In the genomic region with DNA sequence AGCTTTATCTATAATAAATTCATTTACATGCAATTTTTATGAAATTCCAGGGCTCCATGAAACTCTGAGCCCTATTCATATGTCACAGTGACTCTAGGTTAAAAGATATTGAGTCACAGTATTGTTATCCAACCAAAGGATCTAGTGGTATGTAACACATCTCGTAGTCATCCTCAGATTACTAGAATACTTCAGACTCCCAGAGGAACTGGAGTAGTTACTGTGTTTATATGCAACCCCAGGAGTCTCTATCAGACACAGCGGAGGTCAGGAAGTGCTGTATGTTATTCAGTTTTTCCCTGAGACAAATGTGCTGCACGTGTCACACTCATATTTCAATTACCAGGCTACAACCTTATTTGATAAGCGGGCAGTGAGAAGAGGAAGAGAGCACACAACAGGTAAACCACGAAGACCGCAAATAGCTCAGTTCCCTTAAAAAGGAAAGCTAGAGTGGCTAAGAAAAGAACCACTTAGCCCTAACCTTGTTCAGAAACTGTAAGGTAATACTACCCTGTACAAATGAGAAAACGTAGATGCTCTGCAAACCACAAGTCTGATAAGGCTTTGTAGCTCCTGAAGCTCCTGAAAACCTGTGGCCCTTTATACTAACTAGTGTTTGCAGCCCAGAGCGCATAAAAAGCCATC, we compare ENCODE assay signal across 11 cellular contexts.
DNase-seq lines count a peak whose midpoint lies in the region; ATAC-seq and TF ChIP-seq lines count a peak whose summit lies in the region.
"Had no signal": no experiment of that assay in that cellular context is flagged by ENCODE, and none has a peak within 500 bp of the region (broad histone marks: within the 10 kb centered on the region; RNA-seq: fewer than 3 reads in every experiment).

No MANE protein-coding gene starts in this region.

- CTCF ChIA-PET in activated CD4-positive, alpha-beta T cell treated with anti-CD3 and anti-CD28 coated beads for 36 hours (lab: Charles Lee): no interaction called here

- no peaks in the 10 kb centered on the region for H3K27me3 Mint-ChIP-seq in activated CD4-positive, alpha-beta T cell treated with anti-CD3 and anti-CD28 coated beads for 36 hours
- H3K27me3 Mint-ChIP-seq in activated T-helper 1 cell treated with anti-CD3 and anti-CD28 coated beads, Interleukin-12 subunit alpha, Interleukin-12 subunit beta, Interleukin-2, Interleukin-4 antibody, amounts not matched to agents 30 ng/mL and 10 ng/mL and 1 ng/mL, durations not matched to agents 14 hours and 24 hours and 36 hours (ENCODE audit: insufficient read depth): no peaks in the 10 kb centered on the region
- H3K27me3 Mint-ChIP-seq: effector memory CD8-positive, alpha-beta T cell had no signal

- no peaks in the 10 kb centered on the region for H3K9me3 Mint-ChIP-seq in activated CD4-positive, alpha-beta T cell treated with anti-CD3 and anti-CD28 coated beads for 36 hours (ENCODE audit: low read depth)
- no peaks in the 10 kb centered on the region for H3K9me3 Mint-ChIP-seq in activated T-helper 1 cell treated with anti-CD3 and anti-CD28 coated beads, Interleukin-12 subunit alpha, Interleukin-12 subunit beta, Interleukin-2, Interleukin-4 antibody, amounts not matched to agents 30 ng/mL and 10 ng/mL and 1 ng/mL, durations not matched to agents 14 hours and 24 hours and 36 hours

- TF ChIP-seq POLR2A in lower leg skin (IDR thresholded peaks at IDR 0.05): no peak

- H3K27ac Mint-ChIP-seq in activated CD4-positive, alpha-beta T cell treated with anti-CD3 and anti-CD28 coated beads for 36 hours: no peak overlapping the region
- no peak overlapping the region for H3K27ac Mint-ChIP-seq in activated T-helper 1 cell treated with anti-CD3 and anti-CD28 coated beads, Interleukin-12 subunit alpha, Interleukin-12 subunit beta, Interleukin-2, Interleukin-4 antibody, amounts not matched to agents 30 ng/mL and 10 ng/mL and 1 ng/mL, durations not matched to agents 14 hours and 24 hours and 36 hours
- H3K27ac Mint-ChIP-seq: effector memory CD8-positive, alpha-beta T cell had no signal

- WGBS in lower leg skin, 2 donors: 62 to 77% methylated on average over 8 of the region's 8 CpGs

- H3K4me3 ChIP-seq in astrocyte of the spinal cord (ENCODE audit: low read depth, low read length) (no peak overlapping the region), lower leg skin (ENCODE audit: low read depth, poor library complexity, severe bottlenecking) (no peak overlapping the region)
- H3K4me3 ChIP-seq: HAP-1 had no signal

- H3K36me3 Mint-ChIP-seq in activated CD4-positive, alpha-beta T cell treated with anti-CD3 and anti-CD28 coated beads for 36 hours (ENCODE audit: low read depth): no peaks in the 10 kb centered on the region
- no peaks in the 10 kb centered on the region for H3K36me3 Mint-ChIP-seq in activated T-helper 1 cell treated with anti-CD3 and anti-CD28 coated beads, Interleukin-12 subunit alpha, Interleukin-12 subunit beta, Interleukin-2, Interleukin-4 antibody, amounts not matched to agents 30 ng/mL and 10 ng/mL and 1 ng/mL, durations not matched to agents 14 hours and 24 hours and 36 hours (ENCODE audit: low read depth)

- DNase-seq in astrocyte of the spinal cord (ENCODE audit: low read depth, low spot score) (peak; percentile 30), lower leg skin (ENCODE audit: low spot score in 2 of 2) (no peak), NCI-H2227 (lab: John Stamatoyannopoulos, UW; ENCODE audit: unreplicated experiment) (no peak)
- DNase-seq in activated CD4-positive, alpha-beta T cell treated with anti-CD3 and anti-CD28 coated beads for 36 hours: no peak
- no peak for DNase-seq in activated T-helper 1 cell treated with anti-CD3 and anti-CD28 coated beads, Interleukin-12 subunit alpha, Interleukin-12 subunit beta, Interleukin-2, Interleukin-4 antibody, amounts not matched to agents 30 ng/mL and 10 ng/mL and 1 ng/mL, durations not matched to agents 14 hours and 24 hours and 36 hours (ENCODE audit: low spot score)
- DNase-seq: amniotic stem cell; effector memory CD8-positive, alpha-beta T cell had no signal

- intact Hi-C loops in activated CD4-positive, alpha-beta T cell treated with anti-CD3 and anti-CD28 coated beads for 36 hours (cut with DNase I, micrococcal nuclease): no loop called here
- intact Hi-C loops in lower leg skin (cut with DNase I; ENCODE audit: low total_unique reads): no loop called here
- intact Hi-C loops in activated T-helper 1 cell treated with anti-CD3 and anti-CD28 coated beads, Interleukin-12 subunit alpha, Interleukin-12 subunit beta, Interleukin-2, Interleukin-4 antibody, amounts not matched to agents 30 ng/mL and 10 ng/mL and 1 ng/mL, durations not matched to agents 14 hours and 24 hours and 36 hours (cut with micrococcal nuclease): loop anchor here (2.0 kb wide), 1 partner anchor 24 kb away; no protein-coding TSS in a partner anchor

- POLR2A ChIA-PET in activated CD4-positive, alpha-beta T cell treated with anti-CD3 and anti-CD28 coated beads for 36 hours (lab: Charles Lee): no interaction called here

- TF ChIP-seq CTCF in astrocyte of the spinal cord (IDR thresholded peaks at IDR 0.05; ENCODE audit: low read depth, low read length) (no peak), lower leg skin (IDR thresholded peaks at IDR 0.05) (no peak)

- peak; percentile 96 for ATAC-seq in GM18868 (IDR thresholded peaks at IDR 0.05; ENCODE audit: unreplicated experiment)
- peak; percentile 96 for ATAC-seq in GM21825 (IDR thresholded peaks at IDR 0.05; ENCODE audit: unreplicated experiment)
- ATAC-seq in HG03280 (IDR thresholded peaks at IDR 0.05; ENCODE audit: unreplicated experiment): peak; percentile 60
- ATAC-seq in activated CD4-positive, alpha-beta T cell treated with anti-CD3 and anti-CD28 coated beads for 36 hours: no peak
- ATAC-seq: effector memory CD8-positive, alpha-beta T cell had no signal

- no peaks in the 10 kb centered on the region for H3K4me1 Mint-ChIP-seq in activated CD4-positive, alpha-beta T cell treated with anti-CD3 and anti-CD28 coated beads for 36 hours
- no peaks in the 10 kb centered on the region for H3K4me1 Mint-ChIP-seq in activated T-helper 1 cell treated with anti-CD3 and anti-CD28 coated beads, Interleukin-12 subunit alpha, Interleukin-12 subunit beta, Interleukin-2, Interleukin-4 antibody, amounts not matched to agents 30 ng/mL and 10 ng/mL and 1 ng/mL, durations not matched to agents 14 hours and 24 hours and 36 hours (ENCODE audit: low read depth)

- no peak overlapping the region for H3K4me3 Mint-ChIP-seq in activated CD4-positive, alpha-beta T cell treated with anti-CD3 and anti-CD28 coated beads for 36 hours
- no peak overlapping the region for H3K4me3 Mint-ChIP-seq in activated T-helper 1 cell treated with anti-CD3 and anti-CD28 coated beads, Interleukin-12 subunit alpha, Interleukin-12 subunit beta, Interleukin-2, Interleukin-4 antibody, amounts not matched to agents 30 ng/mL and 10 ng/mL and 1 ng/mL, durations not matched to agents 14 hours and 24 hours and 36 hours
- H3K4me3 Mint-ChIP-seq: effector memory CD8-positive, alpha-beta T cell had no signal

- in situ Hi-C loops in astrocyte of the spinal cord (cut with HindIII; ENCODE audit: low sequenced_read_pairs): no loop called here
